ENCODE assay signal across 17 cellular contexts in the genomic region with DNA sequence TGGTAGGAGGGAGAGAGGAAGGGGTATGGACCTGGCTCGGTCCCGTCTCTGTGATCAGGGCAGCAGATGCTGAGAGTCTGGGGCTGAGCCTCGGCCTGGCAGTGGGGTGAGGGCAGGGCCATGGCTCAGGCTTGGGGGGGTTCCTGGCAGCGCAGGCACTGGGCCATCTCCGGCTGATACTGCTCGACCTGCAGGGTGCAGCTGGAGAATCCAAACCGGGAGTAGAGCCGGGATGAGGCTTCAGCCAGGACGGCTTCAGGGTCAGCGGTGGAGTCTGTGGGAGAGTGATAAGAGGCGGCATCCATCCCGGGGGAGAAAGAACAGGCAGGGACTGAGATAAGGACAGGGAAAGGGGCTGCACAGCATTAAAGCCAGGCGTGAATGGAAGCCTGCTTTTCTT. TPM values are rescaled to one million over a fixed set of nuclear protein-coding genes. Genes with fewer than 3 reads are reported as not detected.
DNase-seq lines count a peak whose midpoint lies in the region; ATAC-seq, FAIRE-seq and TF ChIP-seq lines count a peak whose summit lies in the region.
"Had no signal": no experiment of that assay in that cellular context is flagged by ENCODE, and none has a peak within 500 bp of the region (broad histone marks: within the 10 kb centered on the region; RNA-seq: fewer than 3 reads in every experiment).

No MANE protein-coding gene starts in this region.

- H3K4me3 ChIP-seq in A549 (no peak overlapping the region), H7 (ENCODE audit: insufficient read depth, low read depth, low read length) (no peak overlapping the region), mucosa of descending colon (no peak overlapping the region), Peyer's patch (no peak overlapping the region)
- H3K4me3 ChIP-seq: BLaER1 treated with 17β-estradiol and CSF1 and Interleukin-3, amounts not matched to agents 10 nM and 100 nM; PC-9 had no signal

- TF ChIP-seq EP300 in A549 (IDR thresholded peaks at IDR 0.05) = no peak

- DNase-seq in A549 (ENCODE audit: low read depth in 1 of 2, low spot score in 1 of 2) = no peak
- DNase-seq in H7 = peak; percentile 43
- DNase-seq in amniotic epithelial cell (ENCODE audit: low read depth) = peak; percentile 12
- no peak for DNase-seq in mucosa of descending colon
- DNase-seq in NAMALWA (ENCODE audit: low spot score) = no peak
- DNase-seq in Peyer's patch = no peak
- DNase-seq in retina = no peak
- DNase-seq: DMS 273 treated with DMSO at 0.1 percent for 48 hours, NCI-H1436 treated with DMSO at 0.1 percent for 48 hours, NCI-H2081, NCI-H2227 treated with DMSO at 0.1 percent for 48 hours, NCI-H526, PC-9 had no signal

- 63% methylated on average over 13 of the region's 13 CpGs for WGBS in A549 (ENCODE audit: missing lambda C conversion rate)

- H3K36me3 ChIP-seq in H7 (replicated peaks; ENCODE audit: control insufficient read depth, insufficient read depth, low read length) (no peaks in the 10 kb centered on the region), mucosa of descending colon (ENCODE audit: low read depth) (no peaks in the 10 kb centered on the region), Peyer's patch (no peaks in the 10 kb centered on the region)
- H3K36me3 ChIP-seq: BLaER1 treated with 17β-estradiol and CSF1 and Interleukin-3, amounts not matched to agents 10 nM and 100 nM had no signal

- peaks cover 10% of the 10 kb centered on the region for H3K4me1 ChIP-seq in A549
- no peaks in the 10 kb centered on the region for H3K4me1 ChIP-seq in mucosa of descending colon (ENCODE audit: low read depth)
- H3K4me1 ChIP-seq in Peyer's patch = peaks cover 0 to 3% (median 0%) of the 10 kb centered on the region in 4 donors

- FAIRE-seq in A549 (lab: Jason Lieb, UNC) = no peak

- intact Hi-C loops in mucosa of descending colon (cut with DNase I, micrococcal nuclease) = no loop called here

- no peak for TF ChIP-seq RAD21 in A549 (conservative IDR thresholded peaks at IDR 0.05 in 1 of 2, IDR thresholded peaks at IDR 0.05 in 1 of 2)

- POLR2A ChIA-PET in A549 (lab: Yijun Ruan, JAX) = no interaction called here

- TF ChIP-seq POLR2A in A549 (IDR thresholded peaks at IDR 0.05; ENCODE audit: low read length) (no peak), Peyer's patch (IDR thresholded peaks at IDR 0.05) (no peak)

- H3K27ac ChIP-seq in A549 (no peak overlapping the region), Peyer's patch (no peak overlapping the region)
- H3K27ac ChIP-seq: BLaER1 treated with 17β-estradiol and CSF1 and Interleukin-3, amounts not matched to agents 10 nM and 100 nM; PC-9 had no signal

- H3K27me3 ChIP-seq in H7 (ENCODE audit: control insufficient read depth, insufficient read depth, low read length) (peaks cover 13% of the 10 kb centered on the region), Peyer's patch (no peaks in the 10 kb centered on the region)

- no peak for TF ChIP-seq CTCF in A549 (IDR thresholded peaks at IDR 0.05)
- no peak for TF ChIP-seq CTCF in mucosa of descending colon (IDR thresholded peaks at IDR 0.05)
- no peak for TF ChIP-seq CTCF in Peyer's patch (IDR thresholded peaks at IDR 0.05)

- CTCF ChIA-PET in A549 (lab: Yijun Ruan, JAX) = interaction anchor here (4.4 to 16.3 kb wide), 2 partner anchors 10 to 25 kb away, joined by 27 to 205 read pairs; partner anchors contain the start of genes DNAJC5G and TRIM54

- ATAC-seq in A549 = peak; percentile 5 to 14; a peak in 3 of 6 replicates
- peak; percentile 5 for ATAC-seq in mucosa of descending colon
- ATAC-seq in GM18519 (IDR thresholded peaks at IDR 0.05; ENCODE audit: low FRiP score, unreplicated experiment) = no peak

- no peaks in the 10 kb centered on the region for H3K9me3 ChIP-seq in A549
- no peaks in the 10 kb centered on the region for H3K9me3 ChIP-seq in mucosa of descending colon
- no peaks in the 10 kb centered on the region for H3K9me3 ChIP-seq in Peyer's patch
- H3K9me3 ChIP-seq: BLaER1 treated with 17β-estradiol and CSF1 and Interleukin-3, amounts not matched to agents 10 nM and 100 nM had no signal

- no peak overlapping the region for H3K4me2 ChIP-seq in A549
- H3K4me2 ChIP-seq: BLaER1 treated with 17β-estradiol and CSF1 and Interleukin-3, amounts not matched to agents 10 nM and 100 nM; PC-9 had no signal

TF ChIP-seq in A549, 52 proteins besides CTCF, POLR2A, EP300 and RAD21:
- TF ChIP-seq SMC3 (IDR thresholded peaks at IDR 0.05) = no peak
- TF ChIP-seq RARB (CRISPR knock-in tag; IDR thresholded peaks at IDR 0.05) = no peak
- TF ChIP-seq CHD2 (IDR thresholded peaks at IDR 0.05; ENCODE audit: low read length, partially characterized antibody) = no peak
- TF ChIP-seq, protein P1, sequence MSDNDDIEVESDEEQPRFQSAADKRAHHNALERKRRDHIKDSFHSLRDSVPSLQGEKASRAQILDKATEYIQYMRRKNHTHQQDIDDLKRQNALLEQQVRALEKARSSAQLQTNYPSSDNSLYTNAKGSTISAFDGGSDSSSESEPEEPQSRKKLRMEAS (IDR thresholded peaks at IDR 0.05) = no peak
- TF ChIP-seq HES2 (IDR thresholded peaks at IDR 0.05) = no peak
- TF ChIP-seq CHD4 (IDR thresholded peaks at IDR 0.05; ENCODE audit: borderline replicate concordance) = no peak
- TF ChIP-seq POLR2AphosphoS2 (conservative IDR thresholded peaks at IDR 0.05; ENCODE audit: low read length) = no peak
- TF ChIP-seq EHMT2 (IDR thresholded peaks at IDR 0.05; ENCODE audit: low read depth) = no peak
- no peak for TF ChIP-seq RCOR1 (IDR thresholded peaks at IDR 0.05; ENCODE audit: low read depth, low read length)
- no peak for TF ChIP-seq ZNF302 (CRISPR knock-in tag; IDR thresholded peaks at IDR 0.05)
- no peak for TF ChIP-seq ESRRA (IDR thresholded peaks at IDR 0.05; ENCODE audit: borderline replicate concordance, low read length)
TF ChIP-seq in A549: peak in this region for 0.

RNA-seq across cellular contexts. Expression of gene SLC30A3, which starts 7.7 kb away (rescaled TPM):
- polyA plus RNA-seq in A549 (2011; rRNA removed) (0.90 and 0.97 TPM in 2 replicates), A549 (2017; fragmentation: RNase III; extraction: RNeasy Plus Mini Kit Qiagen cat#74134 plus additional on column Dnase treatment) (1.6 to 1.9 TPM (median 1.7 TPM) in 3 replicates)
- polyA plus RNA-seq in A549 (2012; cell fraction: cytosol; rRNA removed) = 3.9 and 5.7 TPM in 2 replicates
- 8.7 TPM in 2 replicates for polyA plus RNA-seq in A549 (2012; cell fraction: nucleus; rRNA removed)
- 0.87 and 0.88 TPM in 2 replicates for polyA minus RNA-seq in A549 (2011; rRNA and poly(A)+ RNA removed)
- total RNA-seq in H7 (2014; rRNA removed; shearing (Covaris generic)) = 0.89 and 1.4 TPM in 2 replicates
- total RNA-seq in mucosa of descending colon (under 1 TPM in 1 of 3 donors, not detected in 2; 0.12 TPM), Peyer's patch (under 1 TPM in 1 of 4 donors, not detected in 3; 0.35 TPM)
- total RNA-seq: HT-29 had no signal
- polyA plus RNA-seq: IgD-negative memory B cell had no signal

RNA-seq across cellular contexts. Expression of gene DNAJC5G, which starts 20.0 kb away (rescaled TPM):
- polyA plus RNA-seq in A549 (2011; rRNA removed) (0.12 TPM in 1 of 2 replicates, not detected in the other), A549 (2017; fragmentation: RNase III; extraction: RNeasy Plus Mini Kit Qiagen cat#74134 plus additional on column Dnase treatment) (not detected in 3 replicates)
- not detected in 2 replicates for polyA plus RNA-seq in A549 (2012; cell fraction: cytosol; rRNA removed)
- polyA plus RNA-seq in A549 (2012; cell fraction: nucleus; rRNA removed) = not detected in 2 replicates
- not detected in 2 replicates for polyA minus RNA-seq in A549 (2011; rRNA and poly(A)+ RNA removed)
- total RNA-seq in H7 (2014; rRNA removed; shearing (Covaris generic)) = not detected in 2 replicates
- total RNA-seq in mucosa of descending colon (under 1 TPM in 1 of 3 donors, not detected in 2; 0.47 TPM), Peyer's patch (1 to 10 TPM in 1 of 4 donors, not detected in 3; 4.3 TPM)
- total RNA-seq: HT-29, PC-9 had no signal
- polyA plus RNA-seq: IgD-negative memory B cell had no signal

RNA-seq across cellular contexts. Expression of gene TRIM54, which starts 27.0 kb away (rescaled TPM):
- 0.05 and 0.14 TPM in 2 replicates for polyA plus RNA-seq in A549 (2011; rRNA removed)
- 0.11 and 0.17 TPM in 2 replicates for polyA plus RNA-seq in A549 (2012; cell fraction: cytosol; rRNA removed)
- polyA plus RNA-seq in A549 (2012; cell fraction: nucleus; rRNA removed) = 0.26 and 0.39 TPM in 2 replicates
- 0.07 to 0.13 TPM (median 0.11 TPM) in 3 replicates for polyA plus RNA-seq in A549 (2017; fragmentation: RNase III; extraction: RNeasy Plus Mini Kit Qiagen cat#74134 plus additional on column Dnase treatment)
- polyA minus RNA-seq in A549 (2011; rRNA and poly(A)+ RNA removed) = 0.19 and 0.29 TPM in 2 replicates
- total RNA-seq in H7 (2014; rRNA removed; shearing (Covaris generic)) = 3.4 and 5.5 TPM in 2 replicates
- total RNA-seq in mucosa of descending colon = under 1 TPM in 1 of 3 donors, not detected in 2; 0.43 TPM
- under 1 TPM in 1 of 4 donors, not detected in 3; 0.54 TPM for total RNA-seq in Peyer's patch
- polyA plus RNA-seq: IgD-negative memory B cell had no signal

RNA-seq across cellular contexts. Expression of gene CAD, which starts 38.0 kb away (rescaled TPM):
- polyA plus RNA-seq in A549 (2011; rRNA removed) (50.5 and 61.8 TPM in 2 replicates), A549 (2017; fragmentation: RNase III; extraction: RNeasy Plus Mini Kit Qiagen cat#74134 plus additional on column Dnase treatment) (69.3 to 71.2 TPM (median 70.2 TPM) in 3 replicates)
- 94.4 and 103 TPM in 2 replicates for polyA plus RNA-seq in A549 (2012; cell fraction: cytosol; rRNA removed)
- polyA plus RNA-seq in A549 (2012; cell fraction: nucleus; rRNA removed) = 380 and 516 TPM in 2 replicates
- 356 and 439 TPM in 2 replicates for polyA minus RNA-seq in A549 (2011; rRNA and poly(A)+ RNA removed)
- 73.7 and 84.2 TPM in 2 replicates for total RNA-seq in H7 (2014; rRNA removed; shearing (Covaris generic))
- total RNA-seq in mucosa of descending colon (10 to 100 TPM; 22.7 to 29.8 (median 24.7) TPM), Peyer's patch (10 to 100 TPM; 21.2 to 42.9 (median 36.7) TPM)

RNA-seq across cellular contexts. Expression of gene SLC5A6, which starts 43.1 kb away (rescaled TPM):
- polyA plus RNA-seq in A549 (2011; rRNA removed) = 86.7 and 104 TPM in 2 replicates
- polyA plus RNA-seq in A549 (2012; cell fraction: cytosol; rRNA removed) = 137 and 146 TPM in 2 replicates
- 401 and 438 TPM in 2 replicates for polyA plus RNA-seq in A549 (2012; cell fraction: nucleus; rRNA removed)
- 77.2 to 86.6 TPM (median 82.7 TPM) in 3 replicates for polyA plus RNA-seq in A549 (2017; fragmentation: RNase III; extraction: RNeasy Plus Mini Kit Qiagen cat#74134 plus additional on column Dnase treatment)
- 190 and 218 TPM in 2 replicates for polyA minus RNA-seq in A549 (2011; rRNA and poly(A)+ RNA removed)
- total RNA-seq in H7 (2014; rRNA removed; shearing (Covaris generic)) = 76.2 and 120 TPM in 2 replicates
- 10 to 100 TPM; 27.7 to 34.8 (median 30.0) TPM for total RNA-seq in mucosa of descending colon
- total RNA-seq in Peyer's patch = 10 to 100 TPM; 42.3 to 78.4 (median 65.8) TPM

Comparison
In these comparisons a context has a peak if more than half of its experiments do, and no peak if none do; other contexts are left out.
1. DNase-seq: peak in H7 (single experiment) and amniotic epithelial cell (single experiment); none in A549 (0 of 2), mucosa of descending colon (0 of 3), NAMALWA (single experiment), Peyer's patch (0 of 3) and retina (single experiment).